10 cellular contexts compared by ENCODE assay signal in the genomic region with DNA sequence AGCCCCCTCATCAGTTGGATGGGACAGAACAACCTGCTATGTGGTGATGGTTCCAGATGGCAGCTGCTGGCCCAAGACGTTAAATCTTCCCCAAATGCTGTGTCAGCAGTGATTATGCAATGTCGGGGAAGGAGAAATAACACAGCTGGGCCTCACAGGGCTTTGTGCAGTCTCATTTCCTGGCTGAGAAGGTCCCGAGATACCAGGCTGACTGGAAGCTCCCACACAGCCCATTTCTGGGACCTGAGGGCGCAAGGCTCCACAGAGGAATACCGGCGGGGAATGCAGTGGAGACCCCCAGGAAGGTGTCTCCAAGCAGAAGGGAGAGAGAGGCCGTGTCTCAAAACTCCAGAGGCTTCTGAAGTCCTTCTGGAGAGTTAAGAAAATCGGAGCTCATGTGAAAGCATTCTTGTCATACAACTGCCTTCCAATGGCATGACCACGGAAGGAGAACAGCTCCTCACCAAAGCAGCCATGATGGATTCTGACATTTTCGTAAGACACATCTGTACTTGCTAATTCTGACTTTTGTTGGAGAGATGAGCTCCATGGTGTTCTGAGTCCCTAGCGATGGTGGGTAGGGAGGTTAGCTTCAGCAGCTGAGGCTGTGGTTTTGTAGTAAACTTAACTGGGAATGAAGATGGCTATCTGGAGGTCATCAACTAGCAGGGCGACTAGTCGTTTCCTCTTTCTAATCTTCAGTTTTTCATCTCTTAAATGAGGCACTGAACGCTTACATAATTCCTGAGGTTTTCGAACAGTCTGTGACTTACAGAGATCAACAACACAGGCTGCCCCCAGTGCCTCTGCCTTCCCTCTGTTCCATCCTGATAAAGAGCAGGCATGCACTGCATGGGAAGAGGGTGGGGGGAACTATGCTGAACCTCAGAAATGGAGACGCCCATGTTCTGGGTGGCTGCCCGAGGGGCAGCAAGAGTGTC. TPM values are rescaled to one million over a fixed set of nuclear protein-coding genes. Genes with fewer than 3 reads are reported as not detected.
DNase-seq lines count a peak whose midpoint lies in the region; TF ChIP-seq lines count a peak whose summit lies in the region.
"Had no signal": no experiment of that assay in that cellular context is flagged by ENCODE, and none has a peak within 500 bp of the region (broad histone marks: within the 10 kb centered on the region; RNA-seq: fewer than 3 reads in every experiment).

No MANE protein-coding gene starts in this region.

- intact Hi-C loops in ovary (cut with DNase I) = no loop called here

- TF ChIP-seq CTCF in fibroblast of pulmonary artery (IDR thresholded peaks at IDR 0.05; ENCODE audit: low read length, missing control alignments) (no peak), ovary (IDR thresholded peaks at IDR 0.05) (no peak), GM13976 (IDR thresholded peaks at IDR 0.05; ENCODE audit: borderline replicate concordance, control extremely low read depth, extremely low read depth, insufficient read depth, missing control alignments) (no peak)

- no peak for TF ChIP-seq POLR2A in ovary (IDR thresholded peaks at IDR 0.05)

- WGBS in ovary, 3 donors = 49 to 57% (median 51%) methylated on average over 17 of the region's 17 CpGs

- H3K9me3 ChIP-seq in BLaER1 (0 out of 2 replicates have a peak, but pooled peaks cover 3% of the 10 kb centered on the region), ovary (no peaks in the 10 kb centered on the region)

- H3K36me3 ChIP-seq in BLaER1 (no peaks in the 10 kb centered on the region), ovary (no peaks in the 10 kb centered on the region)

- no peak overlapping the region for H3K4me3 ChIP-seq in BLaER1
- peak overlapping the region; percentile 21 for H3K4me3 ChIP-seq in fibroblast of pulmonary artery (replicated peaks; ENCODE audit: low read depth, low read length)
- H3K4me3 ChIP-seq in ovary = no peak overlapping the region

- H3K9ac ChIP-seq in BLaER1 = no peak overlapping the region

- in situ Hi-C loops in GM13976 (cut with MboI; ENCODE audit: low sequenced_read_pairs, unreplicated experiment) = loop anchor here (25.0 kb wide), 1 partner anchor 498 kb away; no protein-coding TSS in a partner anchor

- peak overlapping the region; percentile 38 for H3K4me2 ChIP-seq in BLaER1

- TF ChIP-seq EP300 in ovary (IDR thresholded peaks at IDR 0.05) = peak; percentile 14

- DNase-seq in SIG-M5 treated with dmso at 0.1 percent for 504 hours (lab: John Stamatoyannopoulos, UW; ENCODE audit: unreplicated experiment) = peak; percentile 91
- DNase-seq in fibroblast of pulmonary artery (ENCODE audit: low read depth) = peak; percentile 95
- peak in 3 of 5 donors; percentile 18 to 61 (median 38) for DNase-seq in ovary
- no peak for DNase-seq in stimulated activated naive CD4-positive, alpha-beta T cell treated with Interleukin-2 at 50 U/mL for 16 hours (lab: John Stamatoyannopoulos, UW)
- no peak for DNase-seq in islet precursor cell
- no peak for DNase-seq in GM13976 (ENCODE audit: low spot score)
- DNase-seq in NCI-H2029 (lab: John Stamatoyannopoulos, UW) = no peak
- DNase-seq: activated T-cell treated with anti-CD3 and anti-CD28 coated beads, Interleukin-2, amount 50 U/mL, for 24 hours had no signal

- H3K4me1 ChIP-seq in BLaER1 (peaks cover 13% of the 10 kb centered on the region), ovary (ENCODE audit: insufficient read depth) (peaks cover 2% of the 10 kb centered on the region)

- H4K20me1 ChIP-seq in BLaER1 = no peaks in the 10 kb centered on the region

- H3K27me3 ChIP-seq in BLaER1 = no peaks in the 10 kb centered on the region
- no peaks in the 10 kb centered on the region for H3K27me3 ChIP-seq in ovary

- H3K27ac ChIP-seq in BLaER1 (no peak overlapping the region), ovary (no peak overlapping the region)
- H3K27ac ChIP-seq: C4-2B had no signal

RNA-seq across cellular contexts. Expression of a gene that starts 28.4 kb away (rescaled TPM):
- total RNA-seq in ovary = 10 to 100 TPM; 37.1 to 54.7 (median 50.1) TPM
- 10 to 100 TPM in 1 of 2 donors, 1 to 10 TPM in 1; 9.6 to 21.5 TPM for polyA plus RNA-seq in ovary

Comparison
In these comparisons a context has a peak if more than half of its experiments do, and no peak if none do; other contexts are left out.
1. DNase-seq: peak in SIG-M5 treated with dmso at 0.1 percent for 504 hours (single experiment), fibroblast of pulmonary artery (single experiment) and ovary (3 of 5); none in stimulated activated naive CD4-positive, alpha-beta T cell treated with Interleukin-2 at 50 U/mL for 16 hours (single experiment), islet precursor cell (single experiment), GM13976 (single experiment) and NCI-H2029 (single experiment).